ENCODE assay signal across 8 cellular contexts in genomic region chr9:113602126-113603119, GRCh38.
DNase-seq lines count a peak whose midpoint lies in the region; ATAC-seq and TF ChIP-seq lines count a peak whose summit lies in the region.

No MANE protein-coding gene starts in this region.

- H3K4me1 ChIP-seq in Caco-2 (peaks cover 17% of the 10 kb centered on the region), HUES48 (ENCODE audit: control insufficient read depth, insufficient read depth, low read length) (peaks cover 27% of the 10 kb centered on the region)

- no peak overlapping the region for H3K9ac ChIP-seq in HUES48 (ENCODE audit: low read depth, low read length)

- H3K4me1 Mint-ChIP-seq in Caco-2 (ENCODE audit: low read depth, unreplicated experiment), result peaks cover 22% of the 10 kb centered on the region
- H3K4me1 Mint-ChIP-seq in MCF 10A (ENCODE audit: insufficient read depth, unreplicated experiment), result peaks cover 16% of the 10 kb centered on the region
- H3K4me1 Mint-ChIP-seq in stimulated activated naive CD8-positive, alpha-beta T cell treated with anti-CD3 and anti-CD28 coated beads, Interleukin-15, Interleukin-2, amounts not matched to agents 100 ng/mL and 50 ng/mL, for 24 hours (ENCODE audit: low read depth), result peaks cover 21% of the 10 kb centered on the region

- POLR2A ChIA-PET in Caco-2 (lab: Charles Lee) (interaction anchor here (0.6 to 1.2 kb wide), 2 partner anchors 44 to 65 kb away, joined by 4 to 12 read pairs; no protein-coding TSS in a partner anchor), MCF 10A (lab: Yijun Ruan, JAX) (interaction anchor here (0.7 to 1.3 kb wide), 3 partner anchors 20 to 192 kb away, joined by 3 to 4 read pairs (median 4); no protein-coding TSS in a partner anchor)

- no peaks in the 10 kb centered on the region for H3K27me3 Mint-ChIP-seq in Caco-2 (ENCODE audit: insufficient read depth, unreplicated experiment)
- H3K27me3 Mint-ChIP-seq in MCF 10A (ENCODE audit: insufficient read depth, unreplicated experiment), result no peaks in the 10 kb centered on the region
- no peaks in the 10 kb centered on the region for H3K27me3 Mint-ChIP-seq in stimulated activated naive CD8-positive, alpha-beta T cell treated with anti-CD3 and anti-CD28 coated beads, Interleukin-15, Interleukin-2, amounts not matched to agents 100 ng/mL and 50 ng/mL, for 24 hours

- ATAC-seq in GM19467 (IDR thresholded peaks at IDR 0.05; ENCODE audit: unreplicated experiment) (peak; percentile 68), HG02938 (IDR thresholded peaks at IDR 0.05; ENCODE audit: unreplicated experiment) (no peak)

- H3K36me3 Mint-ChIP-seq in Caco-2 (ENCODE audit: insufficient read depth, unreplicated experiment), result peaks cover 7% of the 10 kb centered on the region
- H3K36me3 Mint-ChIP-seq in MCF 10A (ENCODE audit: insufficient read depth, unreplicated experiment), result peaks cover 2% of the 10 kb centered on the region
- no peaks in the 10 kb centered on the region for H3K36me3 Mint-ChIP-seq in stimulated activated naive CD8-positive, alpha-beta T cell treated with anti-CD3 and anti-CD28 coated beads, Interleukin-15, Interleukin-2, amounts not matched to agents 100 ng/mL and 50 ng/mL, for 24 hours (ENCODE audit: low read depth)

- no peaks in the 10 kb centered on the region for H3K27me3 ChIP-seq in Caco-2 (replicated peaks; ENCODE audit: control insufficient read depth, insufficient read depth, low read length)
- no peaks in the 10 kb centered on the region for H3K27me3 ChIP-seq in HUES48 (ENCODE audit: control insufficient read depth, insufficient read depth, low read length)

- peak overlapping the region; percentile 40 for H3K27ac ChIP-seq in HUES48 (ENCODE audit: low read depth, low read length)

- peak; percentile 17; the same call in 1 of the 2 replicates for TF ChIP-seq POLR2A in Raji (IDR thresholded peaks at IDR 0.05; ENCODE audit: insufficient read depth, low read depth, low read length)

- no peaks in the 10 kb centered on the region for H3K9me3 Mint-ChIP-seq in Caco-2 (ENCODE audit: unreplicated experiment)
- no peaks in the 10 kb centered on the region for H3K9me3 Mint-ChIP-seq in MCF 10A (ENCODE audit: unreplicated experiment)
- no peaks in the 10 kb centered on the region for H3K9me3 Mint-ChIP-seq in stimulated activated naive CD8-positive, alpha-beta T cell treated with anti-CD3 and anti-CD28 coated beads, Interleukin-15, Interleukin-2, amounts not matched to agents 100 ng/mL and 50 ng/mL, for 24 hours

- H3K4me3 Mint-ChIP-seq in Caco-2 (ENCODE audit: unreplicated experiment) (no peak overlapping the region), MCF 10A (ENCODE audit: unreplicated experiment) (no peak overlapping the region)
- no peak overlapping the region for H3K4me3 Mint-ChIP-seq in stimulated activated naive CD8-positive, alpha-beta T cell treated with anti-CD3 and anti-CD28 coated beads, Interleukin-15, Interleukin-2, amounts not matched to agents 100 ng/mL and 50 ng/mL, for 24 hours

- no peaks in the 10 kb centered on the region for H3K36me3 ChIP-seq in Caco-2 (ENCODE audit: control insufficient read depth, insufficient read depth, low read length)
- peaks cover 4% of the 10 kb centered on the region for H3K36me3 ChIP-seq in HUES48 (ENCODE audit: control insufficient read depth, insufficient read depth, low read length)

- BruUV-seq in Caco-2 (replicated peaks; lab: Mats Ljungman, UMichigan) (no TSS peak), MCF 10A (replicated peaks; lab: Mats Ljungman, UMichigan) (no TSS peak)

- intact Hi-C loops in Caco-2 (cut with micrococcal nuclease; ENCODE audit: unreplicated experiment), result loop anchor here (1.0 to 2.0 kb wide), 3 partner anchors 32 to 53 kb away; no protein-coding TSS in a partner anchor
- intact Hi-C loops in MCF 10A (cut with micrococcal nuclease), result no loop called here

- H3K27ac Mint-ChIP-seq in Caco-2 (ENCODE audit: unreplicated experiment) (peak overlapping the region; percentile 79), MCF 10A (ENCODE audit: low read depth, unreplicated experiment) (peak overlapping the region; percentile 16)
- peak overlapping the region; percentile 81 for H3K27ac Mint-ChIP-seq in stimulated activated naive CD8-positive, alpha-beta T cell treated with anti-CD3 and anti-CD28 coated beads, Interleukin-15, Interleukin-2, amounts not matched to agents 100 ng/mL and 50 ng/mL, for 24 hours

- CTCF ChIA-PET in Caco-2 (lab: Charles Lee) (interaction anchor here (1.4 to 4.1 kb wide), 4 partner anchors 11 to 156 kb away, joined by 5 to 26 read pairs (median 14); no protein-coding TSS in a partner anchor), MCF 10A (lab: Yijun Ruan, JAX) (interaction anchor here (1.2 to 10.1 kb wide), 5 partner anchors 9 to 80 kb away, joined by 4 to 81 read pairs (median 6); no protein-coding TSS in a partner anchor)

- H3K4me3 ChIP-seq in Caco-2 (ENCODE audit: low read depth, low read length), result no peak overlapping the region
- H3K4me3 ChIP-seq in HUES48 (ENCODE audit: low read depth, low read length), result no peak overlapping the region

- H3K9me3 ChIP-seq in Caco-2 (no peaks in the 10 kb centered on the region), HUES48 (ENCODE audit: control insufficient read depth, insufficient read depth, low read length) (no peaks in the 10 kb centered on the region)

- DNase-seq in Caco-2 (peak; percentile 71 to 81), MCF 10A (ENCODE audit: unreplicated experiment) (peak; percentile 88), lung microvascular endothelial cell (ENCODE audit: low read depth in 2 of 2) (peak; percentile 54 to 59)

- TF ChIP-seq CTCF in Caco-2 (IDR thresholded peaks at IDR 0.05; ENCODE audit: insufficient read depth in 1 of 2, low read depth in 1 of 2, low read length in 1 of 2, severe bottlenecking in 1 of 2, unreplicated experiment in 1 of 2) (no peak), MCF 10A (IDR thresholded peaks at IDR 0.05; ENCODE audit: unreplicated experiment) (no peak)

Comparison
In these comparisons a context has a peak if more than half of its experiments do, and no peak if none do; other contexts are left out.
1. H3K27ac Mint-ChIP-seq: peak in every context shown above with its lines; median percentile 81 in stimulated activated naive CD8-positive, alpha-beta T cell treated with anti-CD3 and anti-CD28 coated beads, Interleukin-15, Interleukin-2, amounts not matched to agents 100 ng/mL and 50 ng/mL, for 24 hours; 79 in Caco-2; 16 in MCF 10A.